10 cellular contexts compared by ENCODE assay signal in the genomic region with DNA sequence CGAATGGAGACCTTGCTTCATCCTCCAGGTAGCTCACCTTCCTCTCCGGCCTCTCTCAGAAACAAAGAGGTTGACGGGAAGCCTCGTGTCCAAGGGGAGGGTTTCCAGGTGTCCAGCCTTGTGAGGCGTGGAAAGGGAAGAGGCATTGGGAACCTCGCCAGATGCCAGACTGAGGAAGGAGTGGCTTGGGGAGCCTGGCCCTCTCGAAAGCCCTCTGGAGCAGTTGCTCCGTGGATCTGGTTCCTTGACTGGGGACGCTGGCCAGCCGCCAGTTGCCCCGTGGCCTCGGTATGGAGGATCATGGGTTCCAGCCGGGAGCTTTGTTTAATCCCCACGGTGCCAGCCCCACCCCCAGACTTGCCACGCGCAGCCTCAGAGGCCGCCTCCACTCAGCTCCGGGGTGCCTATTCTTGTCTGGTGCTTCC. TPM values are rescaled to one million over a fixed set of nuclear protein-coding genes. Genes with fewer than 3 reads are reported as not detected.
DNase-seq lines count a peak whose midpoint lies in the region; ATAC-seq, FAIRE-seq and TF ChIP-seq lines count a peak whose summit lies in the region.
"Had no signal": no experiment of that assay in that cellular context is flagged by ENCODE, and none has a peak within 500 bp of the region (broad histone marks: within the 10 kb centered on the region; RNA-seq: fewer than 3 reads in every experiment).

No MANE protein-coding gene starts in this region.

- H3K27ac ChIP-seq in fibroblast of lung (ENCODE audit: insufficient read depth, low read length) (no peak overlapping the region), pancreas (peak overlapping the region in 2 of 4 donors; percentile 9 to 28)

- H3K9me3 ChIP-seq in fibroblast of lung (ENCODE audit: control insufficient read depth, insufficient read depth, low read depth, low read length), result no peaks in the 10 kb centered on the region
- no peaks in the 10 kb centered on the region for H3K9me3 ChIP-seq in pancreas

- TF ChIP-seq CTCF in fibroblast of lung (conservative IDR thresholded peaks at IDR 0.05 in 1 of 2, IDR thresholded peaks at IDR 0.05 in 1 of 2; ENCODE audit: low read depth in 1 of 2, low read length in 2 of 2) (no peak), pancreas (IDR thresholded peaks at IDR 0.05) (no peak)

- H3K4me3 ChIP-seq in fibroblast of lung (replicated peaks in 1 of 4; ENCODE audit: control extremely low read depth in 1 of 4, insufficient read depth in 1 of 4, low read depth in 3 of 4, low read length in 4 of 4), result no peak overlapping the region
- peak overlapping the region in 1 of 4 donors; percentile 1 for H3K4me3 ChIP-seq in pancreas

- peak overlapping the region; percentile 37 for H3K4me2 ChIP-seq in fibroblast of lung (ENCODE audit: extremely low read depth, insufficient read depth, low read length)

- H3K9ac ChIP-seq in fibroblast of lung (ENCODE audit: insufficient read depth, low read length), result no peak overlapping the region

- 7 to 15% methylated on average over 15 to 18 of the region's 18 CpGs for WGBS in pancreas, 2 donors

- peak; percentile 75 to 92 (median 90) for ATAC-seq in pancreas
- ATAC-seq in HG02610 (IDR thresholded peaks at IDR 0.05; ENCODE audit: unreplicated experiment), result no peak
- ATAC-seq: effector memory CD8-positive, alpha-beta T cell had no signal

- DNase-seq in COR-L47 (lab: John Stamatoyannopoulos, UW) (peak; percentile 59), NCI-H82 (lab: John Stamatoyannopoulos, UW) (peak; percentile 84), fibroblast of lung (ENCODE audit: low read depth in 2 of 2) (no peak), pancreas (peak; percentile 68 to 84 (median 78)), NCI-H510A treated with DMSO at 0.1 percent for 48 hours (lab: John Stamatoyannopoulos, UW) (no peak), NCI-H526 treated with DMSO at 0.1 percent for 48 hours (lab: John Stamatoyannopoulos, UW) (no peak), HK-2 (ENCODE audit: unreplicated experiment) (no peak)
- DNase-seq: effector memory CD8-positive, alpha-beta T cell had no signal

- H3K36me3 ChIP-seq in fibroblast of lung (ENCODE audit: control insufficient read depth, insufficient read depth, low read length) (no peaks in the 10 kb centered on the region), pancreas (no peaks in the 10 kb centered on the region)

- H3K79me2 ChIP-seq in fibroblast of lung (ENCODE audit: control insufficient read depth, insufficient read depth, low read length), result no peaks in the 10 kb centered on the region

- no peaks in the 10 kb centered on the region for H4K20me1 ChIP-seq in fibroblast of lung (ENCODE audit: control insufficient read depth, extremely low read depth, insufficient read depth, low read length)

- intact Hi-C loops in pancreas (cut with DNase I), result no loop called here

- peak overlapping the region; percentile 45 for H2AFZ ChIP-seq in fibroblast of lung (ENCODE audit: low read length)

- no peaks in the 10 kb centered on the region for H3K27me3 ChIP-seq in fibroblast of lung (ENCODE audit: control insufficient read depth, insufficient read depth, low read length)
- no peaks in the 10 kb centered on the region for H3K27me3 ChIP-seq in pancreas

- no peak for FAIRE-seq in pancreas (lab: Jason Lieb, UNC)
- FAIRE-seq: GM18507 had no signal

- peaks cover 3% of the 10 kb centered on the region for H3K4me1 ChIP-seq in fibroblast of lung (ENCODE audit: control insufficient read depth, extremely low read depth, insufficient read depth, low read length)
- H3K4me1 ChIP-seq in pancreas, result no peaks in the 10 kb centered on the region

RNA-seq across cellular contexts. Expression of gene SUN1, which starts 30.3 kb away (rescaled TPM):
- 92.7 and 185 TPM in 2 replicates for total RNA-seq in fibroblast of lung
- 157 and 220 TPM in 2 replicates for polyA plus RNA-seq in fibroblast of lung
- 88.9 and 139 TPM in 2 replicates for polyA plus RNA-seq in fibroblast of lung (2012)
- 247 and 378 TPM in 2 replicates for polyA minus RNA-seq in fibroblast of lung (ENCODE audit: low replicate concordance)
- total RNA-seq in pancreas, result 10 to 100 TPM; 42.6 to 68.3 (median 52.5) TPM
- 10 to 100 TPM; 67.7 to 93.2 TPM for polyA plus RNA-seq in pancreas

Comparison
In these comparisons a context has a peak if more than half of its experiments do, and no peak if none do; other contexts are left out.
1. DNase-seq: peak in COR-L47 (single experiment), NCI-H82 (single experiment) and pancreas (6 of 6); none in fibroblast of lung (0 of 2), NCI-H510A treated with DMSO at 0.1 percent for 48 hours (single experiment), NCI-H526 treated with DMSO at 0.1 percent for 48 hours (single experiment) and HK-2 (single experiment).